Comparison of ENCODE assay signal across 1 cellular context in genomic region chr20:41018153-41018552, GRCh38.
TF ChIP-seq lines count a peak whose summit lies in the region.

No MANE protein-coding gene starts in this region.

TF ChIP-seq in IMR-90, 13 proteins besides CTCF, POLR2A, EP300 and RAD21:
- TF ChIP-seq NFE2L2 (IDR thresholded peaks at IDR 0.05; ENCODE audit: low read depth, low read length) (no peak), CHD1 (IDR thresholded peaks at IDR 0.05; ENCODE audit: low read depth, low read length) (no peak), SMC3 (IDR thresholded peaks at IDR 0.05; ENCODE audit: low read depth, low read length) (no peak), BHLHE40 (IDR thresholded peaks at IDR 0.05; ENCODE audit: low read depth, low read length) (no peak), RFX5 (IDR thresholded peaks at IDR 0.05; ENCODE audit: low read depth, low read length) (no peak)
TF ChIP-seq in IMR-90: peak in this region for 0.
